In genomic region chr5:23318166-23318565, GRCh38 we compare ENCODE assay signal across 31 cellular contexts.
"Had no signal": no experiment of that assay in that cellular context is flagged by ENCODE, and none has a peak within 500 bp of the region (broad histone marks: within the 10 kb centered on the region; RNA-seq: fewer than 3 reads in every experiment).

No MANE protein-coding gene starts in this region.

- H3K4me1 ChIP-seq: adrenal gland, body of pancreas, colonic mucosa, gastroesophageal sphincter had no signal

- DNase-seq: activated B cell treated with CpG ODN at 0.5 μM for 24 hours; activated CD4-positive, alpha-beta memory T cell treated with anti-CD3 and anti-CD28 coated beads for 36 hours; activated CD4-positive, alpha-beta T cell treated with anti-CD3 and anti-CD28 coated beads for 36 hours; activated CD4-positive, alpha-beta T cell treated with anti-CD3 and anti-CD28 coated beads, Interleukin-2, amount 10 ng/mL, durations not matched to agents 24 days and 14 days; activated CD8-positive, alpha-beta memory T cell treated with anti-CD3 and anti-CD28 coated beads, Interleukin-2, amount 10 ng/mL, durations not matched to agents 7 days and 5 days; activated CD8-positive, alpha-beta memory T cell treated with anti-CD3 and anti-CD28 coated beads, Interleukin-2, amount 50 U/mL, for 4 hours; activated CD8-positive, alpha-beta T cell treated with anti-CD3 and anti-CD28 coated beads, Interleukin-2, amount 10 ng/mL, durations not matched to agents 7 days and 5 days; activated effector memory CD4-positive, alpha-beta T cell treated with anti-CD3 and anti-CD28 coated beads, Interleukin-2, amount 50 U/mL, for 16 hours; activated naive CD4-positive, alpha-beta T cell treated with anti-CD3 and anti-CD28 coated beads for 36 hours; activated naive CD8-positive, alpha-beta T cell treated with anti-CD3 and anti-CD28 coated beads for 36 hours; activated naive CD8-positive, alpha-beta T cell treated with anti-CD3 and anti-CD28 coated beads, Interleukin-2, amount 50 U/mL, for 24 hours; activated T-cell treated with anti-CD3 and anti-CD28 coated beads, Interleukin-2, amount 50 U/mL, for 1 hour; activated T-cell treated with anti-CD3 and anti-CD28 coated beads, Interleukin-2, amount 50 U/mL, for 48 hours; adrenal gland; amygdala; aorta; body of pancreas; central memory CD4-positive, alpha-beta T cell; cerebellar nuclear complex; colonic mucosa; effector CD8-positive, alpha-beta T cell; foreskin melanocyte; heart right ventricle; T-helper 1 cell; T-helper 17 cell; T1000; WERI-Rb-1 had no signal

- ATAC-seq: activated CD4-positive, alpha-beta T cell treated with anti-CD3 and anti-CD28 coated beads for 36 hours; activated CD4-positive, CD25-positive, alpha-beta regulatory T cell treated with anti-CD3 and anti-CD28 coated beads, Interleukin-2, amount 50 U/mL, for 24 hours; activated CD8-positive, alpha-beta memory T cell treated with anti-CD3 and anti-CD28 coated beads, Interleukin-2, amount 10 ng/mL, durations not matched to agents 7 days and 5 days; activated CD8-positive, alpha-beta T cell treated with anti-CD3 and anti-CD28 coated beads, Interleukin-2, amount 10 ng/mL, durations not matched to agents 7 days and 5 days; activated naive CD8-positive, alpha-beta T cell treated with anti-CD3 and anti-CD28 coated beads, Interleukin-2, amount 50 U/mL, for 24 hours; body of pancreas; esophagus mucosa; gastroesophageal sphincter; heart right ventricle; T-helper 17 cell had no signal

- H3K27me3 ChIP-seq: adrenal gland, body of pancreas, cardiac muscle cell, colonic mucosa, gastroesophageal sphincter, heart right ventricle had no signal

- H3K9me3 ChIP-seq: adrenal gland, body of pancreas, colonic mucosa, gastroesophageal sphincter had no signal

- H3K27ac ChIP-seq: adrenal gland, body of pancreas, cardiac muscle cell, colonic mucosa, gastroesophageal sphincter, heart right ventricle, WERI-Rb-1 had no signal

- H3K4me3 ChIP-seq: adrenal gland, body of pancreas, cardiac muscle cell, colonic mucosa, gastroesophageal sphincter, heart right ventricle had no signal

- H3K36me3 ChIP-seq: adrenal gland, cardiac muscle cell, colonic mucosa, gastroesophageal sphincter, heart right ventricle, WERI-Rb-1 had no signal
